ENCODE assay signal across 8 cellular contexts in the genomic region with DNA sequence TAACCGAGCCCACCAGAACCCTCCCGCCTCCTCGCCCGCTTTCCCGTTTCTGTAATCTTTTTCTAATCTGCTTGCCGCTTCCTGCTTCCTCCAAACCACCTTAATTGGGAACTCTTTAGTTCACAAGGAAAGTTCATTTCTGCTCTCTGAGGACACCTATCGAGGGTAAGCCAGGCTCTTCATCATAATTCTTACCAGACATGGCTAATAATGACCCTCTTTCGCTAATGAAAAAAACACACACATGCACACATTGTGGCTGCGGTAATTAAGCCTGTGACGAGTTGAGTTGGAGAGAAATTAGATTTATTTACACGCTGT.
A peak's percentile ranks its signal among the peaks of the same experiment; 100 is the strongest.
DNase-seq lines count a peak whose midpoint lies in the region; ATAC-seq and TF ChIP-seq lines count a peak whose summit lies in the region.

No MANE protein-coding gene starts in this region.

- DNase-seq in ACHN = peak; percentile 37
- peak; percentile 40 for DNase-seq in HuH-7 (ENCODE audit: low spot score)
- peak; percentile 42 for DNase-seq in colonic mucosa
- no peak for DNase-seq in right lobe of liver
- DNase-seq in upper lobe of right lung = no peak
- DNase-seq in NCI-H2196 (lab: John Stamatoyannopoulos, UW; ENCODE audit: unreplicated experiment) = no peak

- H3K9me3 ChIP-seq in colonic mucosa (no peaks in the 10 kb centered on the region), right lobe of liver (no peaks in the 10 kb centered on the region), upper lobe of right lung (no peaks in the 10 kb centered on the region)

- H3K4me3 ChIP-seq in colonic mucosa = peak overlapping the region; percentile 30
- peak overlapping the region in 2 of 3 donors; percentile 8 to 15 for H3K4me3 ChIP-seq in right lobe of liver
- H3K4me3 ChIP-seq in upper lobe of right lung = peak overlapping the region; percentile 48

- ATAC-seq in right lobe of liver (peak; percentile 55 to 81 (median 62)), upper lobe of right lung (peak; percentile 58), HG03469 (IDR thresholded peaks at IDR 0.05; ENCODE audit: unreplicated experiment) (no peak), HG03520 (IDR thresholded peaks at IDR 0.05; ENCODE audit: unreplicated experiment) (no peak)

- intact Hi-C loops in colonic mucosa (cut with DNase I) (no loop called here), right lobe of liver (cut with DNase I) (no loop called here), upper lobe of right lung (cut with DNase I) (no loop called here)

- no peak for TF ChIP-seq POLR2A in right lobe of liver (IDR thresholded peaks at IDR 0.05)

- in situ Hi-C loops in ACHN (cut with HindIII; ENCODE audit: low pct_ligation_motif_present, low pct_unique_long_range_greater_than_20kb, low sequenced_read_pairs) = no loop called here

- TF ChIP-seq CTCF in colonic mucosa (IDR thresholded peaks at IDR 0.05) (peak; percentile 38), right lobe of liver (IDR thresholded peaks at IDR 0.05) (peak in 3 of 4 donors; percentile 32 to 37 (median 33)), upper lobe of right lung (IDR thresholded peaks at IDR 0.05) (peak; percentile 40)

- no peak overlapping the region for H3K27ac ChIP-seq in colonic mucosa
- peak overlapping the region in 1 of 3 donors; percentile 24 for H3K27ac ChIP-seq in right lobe of liver
- peak overlapping the region; percentile 69 for H3K27ac ChIP-seq in upper lobe of right lung

- 1% methylated on average over 11 of the region's 11 CpGs for WGBS in right lobe of liver (ENCODE audit: insufficient coverage, low coverage, low lambda C conversion rate, missing lambda C conversion rate)

- H3K27me3 ChIP-seq in colonic mucosa = peaks cover 3% of the 10 kb centered on the region
- no peaks in the 10 kb centered on the region for H3K27me3 ChIP-seq in right lobe of liver
- no peaks in the 10 kb centered on the region for H3K27me3 ChIP-seq in upper lobe of right lung

- H3K4me1 ChIP-seq in colonic mucosa (no peaks in the 10 kb centered on the region), right lobe of liver (no peaks in the 10 kb centered on the region), upper lobe of right lung (peaks cover 6% of the 10 kb centered on the region)

- peak overlapping the region; percentile 36 to 64 for H3K9ac ChIP-seq in colonic mucosa (ENCODE audit: low read depth in 2 of 2, low read length in 2 of 2)

- H3K36me3 ChIP-seq in colonic mucosa (no peaks in the 10 kb centered on the region), right lobe of liver (no peaks in the 10 kb centered on the region), upper lobe of right lung (no peaks in the 10 kb centered on the region)

Comparison
In these comparisons a context has a peak if more than half of its experiments do, and no peak if none do; other contexts are left out.
1. DNase-seq: peak in ACHN (single experiment), HuH-7 (single experiment) and colonic mucosa (single experiment); none in right lobe of liver (0 of 3), upper lobe of right lung (single experiment) and NCI-H2196 (single experiment).
2. ATAC-seq: peak in right lobe of liver (4 of 4) and upper lobe of right lung (single experiment); none in HG03469 (single experiment) and HG03520 (single experiment).
3. Peak in every context shown above with its lines, with median percentiles within 50 percentile points of each other: H3K4me3 ChIP-seq and CTCF ChIP-seq.